Comparison of ENCODE assay signal across 17 cellular contexts in the genomic region with DNA sequence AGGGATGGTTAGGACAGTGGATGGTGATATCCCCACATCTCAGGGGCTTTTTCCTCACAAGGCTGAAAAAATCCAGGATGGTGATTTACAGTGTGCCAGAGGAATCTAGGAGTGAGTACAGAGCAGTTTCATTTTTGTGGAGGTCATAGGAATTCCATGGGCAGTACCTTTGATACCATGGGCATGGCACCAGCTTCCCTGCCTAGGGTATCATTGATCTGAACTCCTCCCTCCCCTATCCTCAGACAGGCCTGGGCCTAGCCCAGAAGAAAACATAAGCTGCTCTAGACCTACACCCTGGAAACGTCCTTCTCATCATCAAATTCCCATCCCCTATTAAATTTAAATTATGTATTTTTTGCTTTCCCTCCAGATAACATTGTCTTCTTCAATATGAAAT.
DNase-seq lines count a peak whose midpoint lies in the region; ATAC-seq and TF ChIP-seq lines count a peak whose summit lies in the region.
"Had no signal": no experiment of that assay in that cellular context is flagged by ENCODE, and none has a peak within 500 bp of the region (broad histone marks: within the 10 kb centered on the region; RNA-seq: fewer than 3 reads in every experiment).

No MANE protein-coding gene starts in this region.

- peaks cover 5% of the 10 kb centered on the region; the same call in 1 of the 2 replicates for H3F3A ChIP-seq in GM23248 (ENCODE audit: insufficient read depth)

- H3K9me3 ChIP-seq in breast epithelium (no peaks in the 10 kb centered on the region), mammary epithelial cell (replicated peaks; ENCODE audit: insufficient read depth, low read length) (no peaks in the 10 kb centered on the region), GM23248 (ENCODE audit: low read depth) (no peaks in the 10 kb centered on the region)
- H3K9me3 ChIP-seq: A549; BLaER1 treated with 17β-estradiol and CSF1 and Interleukin-3, amounts not matched to agents 10 nM and 100 nM; Caco-2 had no signal

- no peak overlapping the region for H2AFZ ChIP-seq in mammary epithelial cell (ENCODE audit: low read depth, low read length)
- no peak overlapping the region for H2AFZ ChIP-seq in GM23248

- DNase-seq in breast epithelium (ENCODE audit: low spot score in 2 of 2) (no peak), mammary epithelial cell (no peak), GM23248 (no peak), left lobe of liver (ENCODE audit: low spot score) (peak; percentile 58)
- no peak for DNase-seq in activated T-cell treated with anti-CD3 and anti-CD28 coated beads, Interleukin-2, amount 50 U/mL, for 1 hour
- DNase-seq: AML-193; Caco-2; Calu3; CD4-positive, alpha-beta T cell; CD8-positive, alpha-beta T cell; DMS79 treated with DMSO at 0.1 percent for 48 hours; GF-D8 had no signal

- in situ Hi-C loops in mammary epithelial cell (cut with MboI; ENCODE audit: low sequenced_read_pairs in 2 of 2) (no loop called here), GM23248 (cut with MboI) (no loop called here)

- peak overlapping the region; percentile 52 to 61 for H3K27ac ChIP-seq in breast epithelium
- H3K27ac ChIP-seq in mammary epithelial cell (ENCODE audit: insufficient read depth, low read depth, low read length), result no peak overlapping the region
- peak overlapping the region; percentile 51 for H3K27ac ChIP-seq in GM23248
- H3K27ac ChIP-seq: 22Rv1; A549; BLaER1 treated with 17β-estradiol and CSF1 and Interleukin-3, amounts not matched to agents 10 nM and 100 nM; C4-2B had no signal

- H3K4me3 ChIP-seq in breast epithelium, result no peak overlapping the region
- H3K4me3 ChIP-seq in mammary epithelial cell (replicated peaks in 1 of 3; ENCODE audit: insufficient read depth in 1 of 3, low read depth in 2 of 3, low read length in 3 of 3), result no peak overlapping the region
- no peak overlapping the region for H3K4me3 ChIP-seq in GM23248
- H3K4me3 ChIP-seq: A549; BLaER1 treated with 17β-estradiol and CSF1 and Interleukin-3, amounts not matched to agents 10 nM and 100 nM had no signal

- H3K36me3 ChIP-seq in breast epithelium (no peaks in the 10 kb centered on the region), mammary epithelial cell (ENCODE audit: insufficient read depth, low read length) (no peaks in the 10 kb centered on the region), GM23248 (ENCODE audit: low read depth) (no peaks in the 10 kb centered on the region; the same call in 1 of the 2 replicates)
- H3K36me3 ChIP-seq: BLaER1 treated with 17β-estradiol and CSF1 and Interleukin-3, amounts not matched to agents 10 nM and 100 nM had no signal

- dilution Hi-C loops in mammary epithelial cell (cut with HindIII; ENCODE audit: low sequenced_read_pairs), result no loop called here

- H3K9ac ChIP-seq in mammary epithelial cell (ENCODE audit: insufficient read depth, low read length) (no peak overlapping the region), GM23248 (no peak overlapping the region)
- H3K9ac ChIP-seq: BLaER1 treated with 17β-estradiol and CSF1 and Interleukin-3, amounts not matched to agents 10 nM and 100 nM had no signal

- intact Hi-C loops in breast epithelium (cut with DNase I; ENCODE audit: low total_unique reads) (no loop called here), mammary epithelial cell (cut with micrococcal nuclease) (no loop called here)

- H3K79me2 ChIP-seq in mammary epithelial cell (ENCODE audit: insufficient read depth, low read length) (no peaks in the 10 kb centered on the region), GM23248 (ENCODE audit: insufficient read depth) (no peaks in the 10 kb centered on the region)

- no peaks in the 10 kb centered on the region for H3K9me2 ChIP-seq in GM23248 (ENCODE audit: insufficient read depth)

- TF ChIP-seq CTCF in breast epithelium (IDR thresholded peaks at IDR 0.05) (no peak), mammary epithelial cell (conservative IDR thresholded peaks at IDR 0.05 in 1 of 2, IDR thresholded peaks at IDR 0.05 in 1 of 2; ENCODE audit: extremely low read depth in 1 of 2, insufficient read depth in 1 of 2, low read depth in 1 of 2, low read length in 2 of 2) (no peak)

- H3K4me1 ChIP-seq in breast epithelium, result peaks cover 0 to 4% of the 10 kb centered on the region in 2 donors
- H3K4me1 ChIP-seq in mammary epithelial cell (ENCODE audit: insufficient read depth, low read length), result no peaks in the 10 kb centered on the region
- H3K4me1 ChIP-seq in GM23248 (ENCODE audit: insufficient read depth), result peaks cover 16% of the 10 kb centered on the region
- H3K4me1 ChIP-seq: A549; BLaER1 treated with 17β-estradiol and CSF1 and Interleukin-3, amounts not matched to agents 10 nM and 100 nM; Caco-2 had no signal

- no peaks in the 10 kb centered on the region for H4K20me1 ChIP-seq in mammary epithelial cell (ENCODE audit: insufficient read depth, low read length)
- H4K20me1 ChIP-seq in GM23248 (ENCODE audit: insufficient read depth), result no peaks in the 10 kb centered on the region
- H4K20me1 ChIP-seq: BLaER1 treated with 17β-estradiol and CSF1 and Interleukin-3, amounts not matched to agents 10 nM and 100 nM had no signal

- H3K4me2 ChIP-seq in mammary epithelial cell (ENCODE audit: insufficient read depth, low read depth, low read length), result no peak overlapping the region
- no peak overlapping the region for H3K4me2 ChIP-seq in GM23248 (ENCODE audit: unreplicated experiment)
- H3K4me2 ChIP-seq: A549; BLaER1 treated with 17β-estradiol and CSF1 and Interleukin-3, amounts not matched to agents 10 nM and 100 nM had no signal

- CTCF ChIA-PET in mammary epithelial cell (lab: Charles Lee; ENCODE audit: low non-redundant PET), result no interaction called here

- 12% methylated on average over 1 of the region's 1 CpG for WGBS in mammary epithelial cell (ENCODE audit: low coverage, missing lambda C conversion rate)
- WGBS in GM23248 (ENCODE audit: low coverage in 1 of 2, low lambda C conversion rate in 2 of 2, missing lambda C conversion rate in 2 of 2), 2 experiments, result 8 to 10% methylated on average over 1 of the region's 1 CpG

- no TSS peak for BruUV-seq in mammary epithelial cell (replicated peaks; lab: Mats Ljungman, UMichigan)

- no peak for TF ChIP-seq POLR2A in breast epithelium (IDR thresholded peaks at IDR 0.05)

- ATAC-seq in left lobe of liver (peak; percentile 42), GM19455 (IDR thresholded peaks at IDR 0.05; ENCODE audit: unreplicated experiment) (no peak)
- ATAC-seq: A549; CD8-positive, alpha-beta T cell had no signal

- H3K27me3 ChIP-seq in breast epithelium (no peaks in the 10 kb centered on the region), mammary epithelial cell (ENCODE audit: insufficient read depth, low read length) (no peaks in the 10 kb centered on the region), GM23248 (replicated peaks; ENCODE audit: insufficient read depth) (no peaks in the 10 kb centered on the region)
- H3K27me3 ChIP-seq: BLaER1 treated with 17β-estradiol and CSF1 and Interleukin-3, amounts not matched to agents 10 nM and 100 nM had no signal
